In genomic region chr2:226906439-226906796, GRCh38 we compare ENCODE assay signal across 10 cellular contexts.
DNase-seq lines count a peak whose midpoint lies in the region; ATAC-seq and TF ChIP-seq lines count a peak whose summit lies in the region.
"Had no signal": no experiment of that assay in that cellular context is flagged by ENCODE, and none has a peak within 500 bp of the region (broad histone marks: within the 10 kb centered on the region; RNA-seq: fewer than 3 reads in every experiment).

No MANE protein-coding gene starts in this region.

- POLR2A ChIA-PET in HEK293T (lab: Yijun Ruan, JAX) = no interaction called here

- H3K4me1 Mint-ChIP-seq in naive B cell = peaks cover 65 to 87% (median 70%) of the 10 kb centered on the region in 3 donors

- H3K36me3 ChIP-seq in testis (ENCODE audit: low read depth, missing control alignments) = no peaks in the 10 kb centered on the region

- TF ChIP-seq POLR2A in testis (IDR thresholded peaks at IDR 0.05) = no peak

- no peak overlapping the region for H3K4me3 ChIP-seq in testis

- H3K9me3 ChIP-seq in testis = no peaks in the 10 kb centered on the region

- ATAC-seq in GM19025 (IDR thresholded peaks at IDR 0.05; ENCODE audit: low read depth, unreplicated experiment) = peak; percentile 46
- peak; percentile 34 for ATAC-seq in HG02571 (IDR thresholded peaks at IDR 0.05; ENCODE audit: unreplicated experiment)
- ATAC-seq in HG03442 (IDR thresholded peaks at IDR 0.05; ENCODE audit: unreplicated experiment) = peak; percentile 44
- ATAC-seq in naive B cell (ENCODE audit: low read depth in 2 of 2) = peak; percentile 70 to 73

- no peaks in the 10 kb centered on the region for H3K36me3 Mint-ChIP-seq in naive B cell

- CTCF ChIA-PET in HEK293T (lab: Yijun Ruan, JAX) = no interaction called here

- TF ChIP-seq CTCF in GM13976 (IDR thresholded peaks at IDR 0.05; ENCODE audit: borderline replicate concordance, control extremely low read depth, extremely low read depth, insufficient read depth, missing control alignments) (no peak), testis (IDR thresholded peaks at IDR 0.05) (no peak)

- in situ Hi-C loops in GM13976 (cut with MboI; ENCODE audit: low sequenced_read_pairs, unreplicated experiment) = no loop called here

- peak overlapping the region; percentile 70 to 93 (median 88) for H3K4me3 Mint-ChIP-seq in naive B cell

- H3K9me3 Mint-ChIP-seq in naive B cell = no peaks in the 10 kb centered on the region

- peak overlapping the region; percentile 93 to 99 (median 97) for H3K27ac Mint-ChIP-seq in naive B cell

- DNase-seq in naive B cell (peak; percentile 85), GM13976 (ENCODE audit: low spot score) (no peak), HEK293T (ENCODE audit: extremely low spot score) (no peak), DMS53 (lab: John Stamatoyannopoulos, UW) (no peak), testis (no peak)
- DNase-seq: NCI-H82, posterior cingulate gyrus had no signal

- no peaks in the 10 kb centered on the region for H3K4me1 ChIP-seq in testis

- intact Hi-C loops in testis (cut with DNase I; ENCODE audit: low total_unique reads) = no loop called here

- no peak overlapping the region for H3K27ac ChIP-seq in testis

- H3K27me3 Mint-ChIP-seq in naive B cell = no peaks in the 10 kb centered on the region

- WGBS in testis, 2 donors = 83 to 85% methylated on average over 3 of the region's 3 CpGs

- no peaks in the 10 kb centered on the region for H3K27me3 ChIP-seq in testis

TF ChIP-seq in HEK293T, 16 proteins besides CTCF, POLR2A, EP300 and RAD21:
- TF ChIP-seq CTBP1 (IDR thresholded peaks at IDR 0.05; ENCODE audit: borderline replicate concordance) (no peak), ELF4 (IDR thresholded peaks at IDR 0.05) (no peak), L3MBTL2 (conservative IDR thresholded peaks at IDR 0.05) (no peak), BHLHE40 (IDR thresholded peaks at IDR 0.05; ENCODE audit: borderline replicate concordance) (no peak), FOXA1 (IDR thresholded peaks at IDR 0.05) (no peak), SP1 (IDR thresholded peaks at IDR 0.05) (no peak), FOXM1 (IDR thresholded peaks at IDR 0.05; ENCODE audit: borderline replicate concordance) (no peak), SUZ12 (IDR thresholded peaks at IDR 0.05) (no peak), ZNF384 (IDR thresholded peaks at IDR 0.05) (no peak), NFRKB (IDR thresholded peaks at IDR 0.05) (no peak), PKNOX1 (IDR thresholded peaks at IDR 0.05) (no peak), FOXK2 (IDR thresholded peaks at IDR 0.05) (no peak), LEF1 (IDR thresholded peaks at IDR 0.05; ENCODE audit: borderline replicate concordance) (no peak), HDGF (IDR thresholded peaks at IDR 0.05; ENCODE audit: borderline replicate concordance) (no peak), TARDBP (IDR thresholded peaks at IDR 0.05) (no peak), ARNT (IDR thresholded peaks at IDR 0.05) (no peak)
